In the genomic region with DNA sequence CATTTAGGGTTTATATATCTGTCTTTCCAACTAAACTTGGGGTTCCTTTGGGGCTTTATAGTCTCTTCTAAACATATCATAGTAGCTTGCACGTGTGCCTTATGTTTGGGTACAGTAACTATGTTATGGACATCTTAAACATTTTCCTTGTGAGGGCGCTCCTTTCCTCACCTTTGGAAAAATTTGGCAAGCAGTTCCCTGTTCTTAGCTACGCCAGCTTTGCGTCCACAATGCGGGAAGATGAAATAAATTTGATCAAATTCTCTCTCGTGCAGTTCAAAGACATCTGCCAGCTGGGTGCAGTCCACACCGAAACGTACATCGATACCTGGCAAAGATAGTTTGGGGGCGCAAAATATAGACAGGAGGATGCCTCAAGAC, we compare ENCODE assay signal across 1 cellular context.
TF ChIP-seq lines count a peak whose summit lies in the region.

No MANE protein-coding gene starts in this region.

TF ChIP-seq in GM12878, 131 proteins besides CTCF, POLR2A, EP300 and RAD21:
- no peak for TF ChIP-seq ZNF217 (IDR thresholded peaks at IDR 0.05)
- TF ChIP-seq NR2C2 (IDR thresholded peaks at IDR 0.05; ENCODE audit: borderline replicate concordance, control insufficient read depth, insufficient read length, low read depth) = no peak
- no peak for TF ChIP-seq BCL11A (IDR thresholded peaks at IDR 0.05; ENCODE audit: low read depth, low read length)
- TF ChIP-seq MYB (IDR thresholded peaks at IDR 0.05; ENCODE audit: borderline replicate concordance, low read depth, low read length) = no peak
- TF ChIP-seq SPI1 (IDR thresholded peaks at IDR 0.05; ENCODE audit: borderline replicate concordance, insufficient read depth, low read depth, low read length) = no peak
